Comparison of ENCODE assay signal across 9 cellular contexts in genomic region chr17:63702223-63702577, GRCh38. TPM values are rescaled to one million over a fixed set of nuclear protein-coding genes. Genes with fewer than 3 reads are reported as not detected.
A peak's percentile ranks its signal among the peaks of the same experiment; 100 is the strongest.
DNase-seq lines count a peak whose midpoint lies in the region; ATAC-seq and TF ChIP-seq lines count a peak whose summit lies in the region.
"Had no signal": no experiment of that assay in that cellular context is flagged by ENCODE, and none has a peak within 500 bp of the region (broad histone marks: within the 10 kb centered on the region; RNA-seq: fewer than 3 reads in every experiment).

No MANE protein-coding gene starts in this region.

- H3F3A ChIP-seq in neural progenitor cell (ENCODE audit: low read depth): peaks cover 37% of the 10 kb centered on the region

- peak overlapping the region; percentile 94 for H3K27ac Mint-ChIP-seq in activated T-helper 2 cell treated with anti-CD3 and anti-CD28 coated beads, Interferon-gamma antibody, Interleukin-2, Interleukin-4, amounts not matched to agents 10 μg/mL and 5 μg/mL and 100 μg/mL, durations not matched to agents 14 hours and 24 hours and 36 hours
- H3K27ac Mint-ChIP-seq in neural progenitor cell: no peak overlapping the region

- no peak for TF ChIP-seq CTCF in neural progenitor cell (IDR thresholded peaks at IDR 0.05)

- ATAC-seq in GM21786 (IDR thresholded peaks at IDR 0.05; ENCODE audit: unreplicated experiment) (no peak), GM19395 (IDR thresholded peaks at IDR 0.05; ENCODE audit: unreplicated experiment) (no peak)

- no peak overlapping the region for H3K9ac ChIP-seq in neural progenitor cell

- H3K27me3 Mint-ChIP-seq in activated T-helper 2 cell treated with anti-CD3 and anti-CD28 coated beads, Interferon-gamma antibody, Interleukin-2, Interleukin-4, amounts not matched to agents 10 μg/mL and 5 μg/mL and 100 μg/mL, durations not matched to agents 14 hours and 24 hours and 36 hours (ENCODE audit: low read depth): no peaks in the 10 kb centered on the region
- peaks cover 6% of the 10 kb centered on the region for H3K27me3 Mint-ChIP-seq in neural progenitor cell (ENCODE audit: insufficient read depth, low read depth)

- no peaks in the 10 kb centered on the region for H3K79me2 ChIP-seq in neural progenitor cell (ENCODE audit: low read depth)

- no peak overlapping the region for H2AFZ ChIP-seq in neural progenitor cell (replicated peaks)

- peaks cover 55% of the 10 kb centered on the region for H3K4me1 Mint-ChIP-seq in activated T-helper 2 cell treated with anti-CD3 and anti-CD28 coated beads, Interferon-gamma antibody, Interleukin-2, Interleukin-4, amounts not matched to agents 10 μg/mL and 5 μg/mL and 100 μg/mL, durations not matched to agents 14 hours and 24 hours and 36 hours (ENCODE audit: low read depth)
- peaks cover 16% of the 10 kb centered on the region for H3K4me1 Mint-ChIP-seq in neural progenitor cell

- H3K9me3 ChIP-seq in neural progenitor cell (ENCODE audit: low read depth): no peaks in the 10 kb centered on the region

- H3K4me3 Mint-ChIP-seq in activated T-helper 2 cell treated with anti-CD3 and anti-CD28 coated beads, Interferon-gamma antibody, Interleukin-2, Interleukin-4, amounts not matched to agents 10 μg/mL and 5 μg/mL and 100 μg/mL, durations not matched to agents 14 hours and 24 hours and 36 hours (ENCODE audit: low read depth): peak overlapping the region; percentile 81
- peak overlapping the region; percentile 12 for H3K4me3 Mint-ChIP-seq in neural progenitor cell

- DNase-seq in DMS153 (lab: John Stamatoyannopoulos, UW) (peak; percentile 50), NCI-H510A treated with DMSO at 0.1 percent for 48 hours (lab: John Stamatoyannopoulos, UW) (peak; percentile 80), neural progenitor cell (ENCODE audit: low spot score) (no peak), NCI-H146 (lab: John Stamatoyannopoulos, UW) (no peak), NCI-H748 treated with DMSO at 0.1 percent for 48 hours (lab: John Stamatoyannopoulos, UW) (no peak)
- DNase-seq in activated T-helper 2 cell treated with anti-CD3 and anti-CD28 coated beads, Interferon-gamma antibody, Interleukin-2, Interleukin-4, amounts not matched to agents 10 μg/mL and 5 μg/mL and 100 μg/mL, durations not matched to agents 14 hours and 24 hours and 36 hours (ENCODE audit: low spot score): peak; percentile 66
- DNase-seq: NCI-H1092 had no signal

- H4K20me1 ChIP-seq in neural progenitor cell (ENCODE audit: low read depth): peaks cover 47% of the 10 kb centered on the region

- H3K27me3 ChIP-seq in neural progenitor cell: peaks cover 12% of the 10 kb centered on the region

- H3K36me3 Mint-ChIP-seq in activated T-helper 2 cell treated with anti-CD3 and anti-CD28 coated beads, Interferon-gamma antibody, Interleukin-2, Interleukin-4, amounts not matched to agents 10 μg/mL and 5 μg/mL and 100 μg/mL, durations not matched to agents 14 hours and 24 hours and 36 hours (ENCODE audit: low read depth): peaks cover 51% of the 10 kb centered on the region
- peaks cover 13% of the 10 kb centered on the region for H3K36me3 Mint-ChIP-seq in neural progenitor cell

- intact Hi-C loops in activated T-helper 2 cell treated with anti-CD3 and anti-CD28 coated beads, Interferon-gamma antibody, Interleukin-2, Interleukin-4, amounts not matched to agents 10 μg/mL and 5 μg/mL and 100 μg/mL, durations not matched to agents 14 hours and 24 hours and 36 hours (cut with micrococcal nuclease): no loop called here

- H3K9me3 Mint-ChIP-seq in activated T-helper 2 cell treated with anti-CD3 and anti-CD28 coated beads, Interferon-gamma antibody, Interleukin-2, Interleukin-4, amounts not matched to agents 10 μg/mL and 5 μg/mL and 100 μg/mL, durations not matched to agents 14 hours and 24 hours and 36 hours: no peaks in the 10 kb centered on the region
- H3K9me3 Mint-ChIP-seq in neural progenitor cell: no peaks in the 10 kb centered on the region

- no peak overlapping the region for H3K27ac ChIP-seq in neural progenitor cell

- H3K4me2 ChIP-seq in neural progenitor cell: no peak overlapping the region

- H3K4me1 ChIP-seq in neural progenitor cell: peaks cover 11% of the 10 kb centered on the region

- H3K36me3 ChIP-seq in neural progenitor cell: no peaks in the 10 kb centered on the region

- no peak overlapping the region for H3K4me3 ChIP-seq in neural progenitor cell

RNA-seq across cellular contexts. Expression of gene LIMD2, which starts 2.3 kb away (rescaled TPM):
- 178 and 182 TPM in 2 replicates for total RNA-seq in activated T-helper 2 cell treated with anti-CD3 and anti-CD28 coated beads, Interferon-gamma antibody, Interleukin-2, Interleukin-4, amounts not matched to agents 10 μg/mL and 5 μg/mL and 100 μg/mL, durations not matched to agents 14 hours and 24 hours and 36 hours
- total RNA-seq in neural progenitor cell (ENCODE audit: low replicate concordance): 7.0 and 36.9 TPM in 2 replicates

RNA-seq across cellular contexts. Expression of gene STRADA, which starts 39.4 kb away (rescaled TPM):
- total RNA-seq in activated T-helper 2 cell treated with anti-CD3 and anti-CD28 coated beads, Interferon-gamma antibody, Interleukin-2, Interleukin-4, amounts not matched to agents 10 μg/mL and 5 μg/mL and 100 μg/mL, durations not matched to agents 14 hours and 24 hours and 36 hours: 54.0 and 57.4 TPM in 2 replicates
- 46.6 and 69.6 TPM in 2 replicates for total RNA-seq in neural progenitor cell (ENCODE audit: low replicate concordance)

Comparison
In these comparisons a context has a peak if more than half of its experiments do, and no peak if none do; other contexts are left out.
1. DNase-seq: peak in DMS153 (single experiment), NCI-H510A treated with DMSO at 0.1 percent for 48 hours (single experiment) and activated T-helper 2 cell treated with anti-CD3 and anti-CD28 coated beads, Interferon-gamma antibody, Interleukin-2, Interleukin-4, amounts not matched to agents 10 μg/mL and 5 μg/mL and 100 μg/mL, durations not matched to agents 14 hours and 24 hours and 36 hours (single experiment); none in neural progenitor cell (single experiment), NCI-H146 (single experiment) and NCI-H748 treated with DMSO at 0.1 percent for 48 hours (single experiment).